8 cellular contexts compared by ENCODE assay signal in the genomic region with DNA sequence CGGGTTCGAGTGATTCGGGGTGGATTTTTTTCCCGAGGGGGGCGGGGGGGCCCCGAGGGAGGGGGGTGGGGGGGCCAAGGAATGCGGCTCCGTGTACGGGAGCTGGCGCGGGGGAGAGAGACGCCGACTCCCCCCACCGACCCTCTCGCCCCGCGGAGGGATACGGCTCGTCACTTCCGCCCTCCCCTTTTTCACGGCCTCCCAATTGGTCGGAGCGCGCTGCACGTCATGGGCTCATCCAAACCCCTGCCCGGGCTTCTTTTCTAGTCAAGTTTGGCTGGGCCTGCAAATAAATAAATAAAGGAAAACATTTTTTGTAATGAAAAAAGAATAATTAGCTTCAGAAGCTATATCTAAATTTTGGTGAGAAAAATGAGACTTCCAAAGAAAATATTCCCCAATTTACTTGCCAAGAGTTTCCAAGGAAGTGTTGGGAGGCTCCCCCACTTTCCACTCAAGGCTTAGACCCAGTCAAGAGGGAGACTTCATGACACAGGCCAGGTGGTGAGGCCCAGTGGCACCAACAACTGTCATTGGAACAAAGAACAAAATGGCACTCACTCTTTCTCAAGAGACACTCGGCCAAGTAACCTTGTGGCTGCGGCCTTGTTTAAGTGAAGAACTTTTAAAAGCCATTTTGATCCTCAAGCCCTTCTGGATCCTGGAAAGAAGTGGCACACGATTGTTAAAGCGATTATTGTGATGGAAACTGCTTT.
A peak's percentile ranks its signal among the peaks of the same experiment; 100 is the strongest.
DNase-seq lines count a peak whose midpoint lies in the region; ATAC-seq and TF ChIP-seq lines count a peak whose summit lies in the region.

Gene POGZ (minus strand): TSS at position 164 of the 716 bp plus-strand sequence. CDS start 17,290 bp downstream, outside the sequence.

- peak; percentile 48 for ATAC-seq in GM19467 (IDR thresholded peaks at IDR 0.05; ENCODE audit: unreplicated experiment)
- ATAC-seq in effector memory CD8-positive, alpha-beta T cell (replicated peaks): peak; percentile 67

- peak within 1 kb of the TSS; percentile 85 for H3K27ac ChIP-seq in C4-2B

- H3K4me1 Mint-ChIP-seq in effector memory CD8-positive, alpha-beta T cell (ENCODE audit: low read depth in 2 of 2): peaks cover 16 to 19% of the 10 kb centered on the region in 2 donors

- peak within 1 kb of the TSS; percentile 93 to 97 for H3K27ac Mint-ChIP-seq in effector memory CD8-positive, alpha-beta T cell

- TF ChIP-seq CTCF in C4-2B (conservative IDR thresholded peaks at IDR 0.05): no peak

- peaks cover 24 to 30% of the 10 kb centered on the region in 2 donors for H3K27me3 Mint-ChIP-seq in effector memory CD8-positive, alpha-beta T cell

- H3K9me3 Mint-ChIP-seq in effector memory CD8-positive, alpha-beta T cell: no peaks in the 10 kb centered on the region

- DNase-seq in HUDEP-2 (lab: John Stamatoyannopoulos, UW; ENCODE audit: unreplicated experiment in 76 of 76) (peak in 75 of 76 experiments; percentile 11 to 95 (median 90)), NOMO-1 treated with dmso at 0.1 percent for 144 hours (lab: John Stamatoyannopoulos, UW; ENCODE audit: unreplicated experiment) (peak; percentile 92), medulla oblongata (ENCODE audit: extremely low spot score) (peak; percentile 95)
- DNase-seq in activated CD8-positive, alpha-beta memory T cell treated with anti-CD3 and anti-CD28 coated beads for 4 hours (ENCODE audit: low read depth in 2 of 2): peak; percentile 89 to 90
- peak; percentile 90 to 91 (median 91) for DNase-seq in effector memory CD8-positive, alpha-beta T cell
- DNase-seq in stimulated activated CD4-positive, alpha-beta T cell treated with anti-CD3 and anti-CD28 coated beads, TNF-alpha, amount 100 ng/mL, for 48 hours (ENCODE audit: low read depth in 3 of 3): peak; percentile 89 to 91 (median 91)

- H3K36me3 Mint-ChIP-seq in effector memory CD8-positive, alpha-beta T cell (ENCODE audit: insufficient read depth): peaks cover 41% of the 10 kb centered on the region

- peak within 1 kb of the TSS; percentile 90 to 92 for H3K4me3 Mint-ChIP-seq in effector memory CD8-positive, alpha-beta T cell

Comparison
In these comparisons a context has a peak if more than half of its experiments do, and no peak if none do; other contexts are left out.
1. Peak in every context shown above with its lines: DNase-seq, ATAC-seq and H3K27ac ChIP-seq.